19 cellular contexts compared by ENCODE assay signal in the genomic region with DNA sequence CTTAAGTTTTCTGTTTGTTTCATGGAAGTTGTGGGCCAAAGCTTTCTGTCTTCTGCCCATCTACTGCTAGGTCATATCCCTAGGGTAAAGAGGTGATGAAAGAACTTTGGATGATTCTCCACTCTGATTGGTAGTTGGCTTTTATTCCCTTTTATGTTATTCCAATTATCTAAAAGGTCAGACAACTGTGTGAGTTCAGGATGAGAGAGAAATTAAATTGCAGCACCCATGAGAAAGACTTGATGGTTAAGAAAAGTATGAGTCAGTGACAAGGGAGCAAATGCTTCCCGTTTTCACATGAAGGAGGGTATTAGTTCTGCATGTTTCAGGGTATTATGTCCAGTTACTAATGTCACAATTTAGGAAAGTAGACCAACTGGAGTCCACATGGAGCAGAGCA.
"Had no signal": no experiment of that assay in that cellular context is flagged by ENCODE, and none has a peak within 500 bp of the region (broad histone marks: within the 10 kb centered on the region; RNA-seq: fewer than 3 reads in every experiment).

No MANE protein-coding gene starts in this region.

- H3K36me3 ChIP-seq: esophagus muscularis mucosa, left lung had no signal

- H3K4me3 ChIP-seq: esophagus muscularis mucosa, hepatocyte, left lung, mucosa of descending colon had no signal

- DNase-seq: activated B cell treated with CpG ODN at 0.5 μM for 24 hours; activated CD4-positive, alpha-beta T cell treated with anti-CD3 and anti-CD28 coated beads for 48 hours; activated CD8-positive, alpha-beta T cell treated with anti-CD3 and anti-CD28 coated beads for 36 hours; activated effector memory CD4-positive, alpha-beta T cell treated with anti-CD3 and anti-CD28 coated beads, Interleukin-2, amount 50 U/mL, for 16 hours; activated T-cell treated with anti-CD3 and anti-CD28 coated beads, Interleukin-2, amount 50 U/mL, for 48 hours; central memory CD4-positive, alpha-beta T cell; cortex of kidney; effector CD4-positive, alpha-beta T cell; left lung; mucosa of descending colon; retina; small intestine; stimulated activated CD4-positive, alpha-beta T cell treated with anti-CD3 and anti-CD28 coated beads, Interleukin-4, amount 100 ng/mL, for 4 hours; stimulated activated CD8-positive, alpha-beta memory T cell treated with anti-CD3 and anti-CD28 coated beads, Interleukin-4, amount 100 ng/mL, for 48 hours; stimulated activated naive CD8-positive, alpha-beta T cell treated with anti-CD3 and anti-CD28 coated beads, Interleukin-15, Interleukin-2, amounts not matched to agents 100 U/mL and 50 U/mL, for 24 hours; T-helper 2 cell had no signal

- H3K4me1 ChIP-seq: esophagus muscularis mucosa, left lung had no signal

- ATAC-seq: activated CD8-positive, alpha-beta T cell treated with anti-CD3 and anti-CD28 coated beads for 36 hours; left lung; mucosa of descending colon; natural killer cell treated with Interleukin-12 subunit alpha and Interleukin-12 subunit beta and Interleukin-15 and Interleukin-18, amount 100 ng/mL, for 72 hours; stimulated activated naive CD8-positive, alpha-beta T cell treated with anti-CD3 and anti-CD28 coated beads, Interleukin-15, Interleukin-2, amounts not matched to agents 100 U/mL and 50 U/mL, for 24 hours had no signal

- H3K9me3 ChIP-seq: esophagus muscularis mucosa, left lung, mucosa of descending colon had no signal

- H3K27me3 ChIP-seq: esophagus muscularis mucosa, hepatocyte, left lung had no signal

- H3K27ac ChIP-seq: esophagus muscularis mucosa, hepatocyte, left lung had no signal
